1 cellular context compared by ENCODE assay signal in the genomic region with DNA sequence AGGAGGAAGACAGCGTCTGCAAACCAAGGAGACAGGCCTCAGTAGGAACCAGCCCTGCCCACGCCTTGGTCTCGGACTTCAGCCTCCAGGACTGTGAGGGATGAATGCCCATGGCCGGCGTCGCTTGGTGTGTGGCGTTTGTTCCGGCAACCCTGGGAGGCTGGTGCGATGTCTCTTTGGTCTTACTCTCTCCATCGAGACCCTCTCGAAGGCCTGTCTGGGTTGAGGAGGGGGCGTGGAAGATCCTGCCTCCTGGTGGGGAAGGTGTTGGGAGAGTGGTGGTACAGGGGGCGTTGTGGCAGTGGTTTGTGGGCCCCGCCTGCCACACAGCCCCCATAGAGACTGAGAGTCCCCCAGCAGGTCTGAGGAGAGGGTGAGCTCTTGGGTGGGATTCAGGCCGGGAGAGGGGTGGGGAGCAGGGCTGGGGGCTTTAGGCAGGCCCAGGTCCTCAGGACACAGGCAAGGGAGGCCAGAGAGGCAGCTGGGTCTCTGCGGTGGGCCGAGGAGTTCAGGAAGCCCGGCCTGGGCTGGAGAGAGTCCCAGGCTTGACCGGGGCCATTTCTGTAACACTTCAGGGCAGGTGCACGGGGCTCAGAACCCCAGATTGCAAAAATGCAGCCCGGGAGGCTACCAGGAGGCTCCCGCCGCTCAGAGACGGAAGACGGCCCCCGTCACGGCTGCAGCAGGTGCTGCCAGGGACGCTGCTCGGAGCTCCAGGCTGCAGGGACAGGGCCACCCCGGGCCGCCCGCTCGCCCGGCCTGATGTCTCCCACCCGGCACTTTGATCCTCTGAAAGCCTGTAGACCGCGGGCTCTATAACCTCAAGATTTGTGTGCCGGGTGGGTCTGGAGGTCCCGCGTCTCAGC.
TF ChIP-seq lines count a peak whose summit lies in the region.

No MANE protein-coding gene starts in this region.

TF ChIP-seq in GM23338, 12 proteins besides CTCF, POLR2A, EP300 and RAD21:
- TF ChIP-seq, protein P1, sequence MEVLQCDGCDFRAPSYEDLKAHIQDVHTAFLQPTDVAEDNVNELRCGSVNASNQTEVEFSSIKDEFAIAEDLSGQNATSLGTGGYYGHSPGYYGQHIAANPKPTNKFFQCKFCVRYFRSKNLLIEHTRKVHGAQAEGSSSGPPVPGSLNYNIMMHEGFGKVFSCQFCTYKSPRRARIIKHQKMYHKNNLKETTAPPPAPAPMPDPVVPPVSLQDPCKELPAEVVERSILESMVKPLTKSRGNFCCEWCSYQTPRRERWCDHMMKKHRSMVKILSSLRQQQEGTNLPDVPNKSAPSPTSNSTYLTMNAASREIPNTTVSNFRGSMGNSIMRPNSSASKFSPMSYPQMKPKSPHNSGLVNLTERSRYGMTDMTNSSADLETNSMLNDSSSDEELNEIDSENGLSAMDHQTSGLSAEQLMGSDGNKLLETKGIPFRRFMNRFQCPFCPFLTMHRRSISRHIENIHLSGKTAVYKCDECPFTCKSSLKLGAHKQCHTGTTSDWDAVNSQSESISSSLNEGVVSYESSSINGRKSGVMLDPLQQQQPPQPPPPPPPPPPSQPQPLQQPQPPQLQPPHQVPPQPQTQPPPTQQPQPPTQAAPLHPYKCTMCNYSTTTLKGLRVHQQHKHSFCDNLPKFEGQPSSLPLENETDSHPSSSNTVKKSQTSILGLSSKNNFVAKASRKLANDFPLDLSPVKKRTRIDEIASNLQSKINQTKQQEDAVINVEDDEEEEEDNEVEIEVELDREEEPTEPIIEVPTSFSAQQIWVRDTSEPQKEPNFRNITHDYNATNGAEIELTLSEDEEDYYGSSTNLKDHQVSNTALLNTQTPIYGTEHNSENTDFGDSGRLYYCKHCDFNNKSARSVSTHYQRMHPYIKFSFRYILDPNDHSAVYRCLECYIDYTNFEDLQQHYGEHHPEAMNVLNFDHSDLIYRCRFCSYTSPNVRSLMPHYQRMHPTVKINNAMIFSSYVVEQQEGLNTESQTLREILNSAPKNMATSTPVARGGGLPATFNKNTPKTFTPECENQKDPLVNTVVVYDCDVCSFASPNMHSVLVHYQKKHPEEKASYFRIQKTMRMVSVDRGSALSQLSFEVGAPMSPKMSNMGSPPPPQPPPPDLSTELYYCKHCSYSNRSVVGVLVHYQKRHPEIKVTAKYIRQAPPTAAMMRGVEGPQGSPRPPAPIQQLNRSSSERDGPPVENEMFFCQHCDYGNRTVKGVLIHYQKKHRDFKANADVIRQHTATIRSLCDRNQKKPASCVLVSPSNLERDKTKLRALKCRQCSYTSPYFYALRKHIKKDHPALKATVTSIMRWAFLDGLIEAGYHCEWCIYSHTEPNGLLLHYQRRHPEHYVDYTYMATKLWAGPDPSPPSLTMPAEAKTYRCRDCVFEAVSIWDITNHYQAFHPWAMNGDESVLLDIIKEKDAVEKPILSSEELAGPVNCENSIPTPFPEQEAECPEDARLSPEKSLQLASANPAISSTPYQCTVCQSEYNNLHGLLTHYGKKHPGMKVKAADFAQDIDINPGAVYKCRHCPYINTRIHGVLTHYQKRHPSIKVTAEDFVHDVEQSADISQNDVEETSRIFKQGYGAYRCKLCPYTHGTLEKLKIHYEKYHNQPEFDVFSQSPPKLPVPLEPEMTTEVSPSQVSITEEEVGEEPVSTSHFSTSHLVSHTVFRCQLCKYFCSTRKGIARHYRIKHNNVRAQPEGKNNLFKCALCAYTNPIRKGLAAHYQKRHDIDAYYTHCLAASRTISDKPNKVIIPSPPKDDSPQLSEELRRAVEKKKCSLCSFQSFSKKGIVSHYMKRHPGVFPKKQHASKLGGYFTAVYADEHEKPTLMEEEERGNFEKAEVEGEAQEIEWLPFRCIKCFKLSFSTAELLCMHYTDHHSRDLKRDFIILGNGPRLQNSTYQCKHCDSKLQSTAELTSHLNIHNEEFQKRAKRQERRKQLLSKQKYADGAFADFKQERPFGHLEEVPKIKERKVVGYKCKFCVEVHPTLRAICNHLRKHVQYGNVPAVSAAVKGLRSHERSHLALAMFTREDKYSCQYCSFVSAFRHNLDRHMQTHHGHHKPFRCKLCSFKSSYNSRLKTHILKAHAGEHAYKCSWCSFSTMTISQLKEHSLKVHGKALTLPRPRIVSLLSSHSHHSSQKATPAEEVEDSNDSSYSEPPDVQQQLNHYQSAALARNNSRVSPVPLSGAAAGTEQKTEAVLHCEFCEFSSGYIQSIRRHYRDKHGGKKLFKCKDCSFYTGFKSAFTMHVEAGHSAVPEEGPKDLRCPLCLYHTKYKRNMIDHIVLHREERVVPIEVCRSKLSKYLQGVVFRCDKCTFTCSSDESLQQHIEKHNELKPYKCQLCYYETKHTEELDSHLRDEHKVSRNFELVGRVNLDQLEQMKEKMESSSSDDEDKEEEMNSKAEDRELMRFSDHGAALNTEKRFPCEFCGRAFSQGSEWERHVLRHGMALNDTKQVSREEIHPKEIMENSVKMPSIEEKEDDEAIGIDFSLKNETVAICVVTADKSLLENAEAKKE (CRISPR knock-in tag; IDR thresholded peaks at IDR 0.05): no peak
- no peak for TF ChIP-seq STAT1 (IDR thresholded peaks at IDR 0.05; ENCODE audit: unreplicated experiment)
- TF ChIP-seq, protein P2, sequence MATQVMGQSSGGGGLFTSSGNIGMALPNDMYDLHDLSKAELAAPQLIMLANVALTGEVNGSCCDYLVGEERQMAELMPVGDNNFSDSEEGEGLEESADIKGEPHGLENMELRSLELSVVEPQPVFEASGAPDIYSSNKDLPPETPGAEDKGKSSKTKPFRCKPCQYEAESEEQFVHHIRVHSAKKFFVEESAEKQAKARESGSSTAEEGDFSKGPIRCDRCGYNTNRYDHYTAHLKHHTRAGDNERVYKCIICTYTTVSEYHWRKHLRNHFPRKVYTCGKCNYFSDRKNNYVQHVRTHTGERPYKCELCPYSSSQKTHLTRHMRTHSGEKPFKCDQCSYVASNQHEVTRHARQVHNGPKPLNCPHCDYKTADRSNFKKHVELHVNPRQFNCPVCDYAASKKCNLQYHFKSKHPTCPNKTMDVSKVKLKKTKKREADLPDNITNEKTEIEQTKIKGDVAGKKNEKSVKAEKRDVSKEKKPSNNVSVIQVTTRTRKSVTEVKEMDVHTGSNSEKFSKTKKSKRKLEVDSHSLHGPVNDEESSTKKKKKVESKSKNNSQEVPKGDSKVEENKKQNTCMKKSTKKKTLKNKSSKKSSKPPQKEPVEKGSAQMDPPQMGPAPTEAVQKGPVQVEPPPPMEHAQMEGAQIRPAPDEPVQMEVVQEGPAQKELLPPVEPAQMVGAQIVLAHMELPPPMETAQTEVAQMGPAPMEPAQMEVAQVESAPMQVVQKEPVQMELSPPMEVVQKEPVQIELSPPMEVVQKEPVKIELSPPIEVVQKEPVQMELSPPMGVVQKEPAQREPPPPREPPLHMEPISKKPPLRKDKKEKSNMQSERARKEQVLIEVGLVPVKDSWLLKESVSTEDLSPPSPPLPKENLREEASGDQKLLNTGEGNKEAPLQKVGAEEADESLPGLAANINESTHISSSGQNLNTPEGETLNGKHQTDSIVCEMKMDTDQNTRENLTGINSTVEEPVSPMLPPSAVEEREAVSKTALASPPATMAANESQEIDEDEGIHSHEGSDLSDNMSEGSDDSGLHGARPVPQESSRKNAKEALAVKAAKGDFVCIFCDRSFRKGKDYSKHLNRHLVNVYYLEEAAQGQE (IDR thresholded peaks at IDR 0.05; ENCODE audit: unreplicated experiment): no peak
- TF ChIP-seq ZNF114 (CRISPR knock-in tag; IDR thresholded peaks at IDR 0.05): no peak
- no peak for TF ChIP-seq NANOG (IDR thresholded peaks at IDR 0.05; ENCODE audit: borderline replicate concordance)
- TF ChIP-seq CREB1 (CRISPR knock-in tag; IDR thresholded peaks at IDR 0.05; ENCODE audit: low read depth): no peak
